13 cellular contexts compared by ENCODE assay signal in the genomic region with DNA sequence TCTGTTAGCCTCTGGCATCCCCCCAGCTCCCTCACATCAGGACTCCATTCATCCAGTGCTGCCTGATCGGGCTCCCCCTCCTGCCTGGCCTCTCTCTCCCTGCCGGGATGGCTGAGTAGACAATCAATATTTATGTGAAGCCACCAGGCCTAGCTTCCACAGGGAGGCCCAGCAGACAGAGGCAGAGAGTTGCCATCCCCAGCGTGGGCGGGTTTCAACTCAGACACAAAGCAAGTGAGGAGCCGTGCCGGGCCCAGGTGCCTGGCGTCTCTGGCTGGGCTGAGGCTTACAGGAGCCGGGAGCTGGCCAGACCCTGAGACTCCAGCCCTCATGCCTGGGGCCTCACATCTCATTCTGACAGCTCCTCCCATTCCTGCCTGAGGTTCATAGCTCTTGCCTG. TPM values are rescaled to one million over a fixed set of nuclear protein-coding genes. Genes with fewer than 3 reads are reported as not detected.
DNase-seq lines count a peak whose midpoint lies in the region; ATAC-seq and TF ChIP-seq lines count a peak whose summit lies in the region.
"Had no signal": no experiment of that assay in that cellular context is flagged by ENCODE, and none has a peak within 500 bp of the region (broad histone marks: within the 10 kb centered on the region; RNA-seq: fewer than 3 reads in every experiment).

No MANE protein-coding gene starts in this region.

- WGBS in sigmoid colon, 2 donors: 76 to 87% methylated on average over 8 of the region's 8 CpGs

- intact Hi-C loops in sigmoid colon (cut with DNase I): no loop called here

- H3K36me3 ChIP-seq in sigmoid colon (no peaks in the 10 kb centered on the region), brain microvascular endothelial cell (replicated peaks) (no peaks in the 10 kb centered on the region)
- H3K36me3 ChIP-seq: MG63 had no signal

- ATAC-seq in esophagus mucosa: no peak
- ATAC-seq in HG03196 (IDR thresholded peaks at IDR 0.05; ENCODE audit: unreplicated experiment): no peak

- no peaks in the 10 kb centered on the region for H3K9me3 ChIP-seq in sigmoid colon
- H3K9me3 ChIP-seq: MG63 had no signal

- no peak for TF ChIP-seq POLR2A in sigmoid colon (IDR thresholded peaks at IDR 0.05)

- H3K27ac ChIP-seq in sigmoid colon (peak overlapping the region; percentile 65 to 73 (median 66)), brain microvascular endothelial cell (no peak overlapping the region)
- H3K27ac ChIP-seq: 22Rv1 had no signal

- in situ Hi-C loops in brain microvascular endothelial cell (cut with HindIII; ENCODE audit: low pct_ligation_motif_present, low sequenced_read_pairs): no loop called here

- TF ChIP-seq EP300 in sigmoid colon (IDR thresholded peaks at IDR 0.05): no peak

- DNase-seq in NCI-H2107 treated with DMSO at 0.1 percent for 48 hours (lab: John Stamatoyannopoulos, UW; ENCODE audit: unreplicated experiment) (peak; percentile 48), NCI-H2107 (lab: John Stamatoyannopoulos, UW) (no peak), amygdala (lab: John Stamatoyannopoulos, UW) (peak in 34 of 56 donors; percentile 7 to 79 (median 27)), left kidney (ENCODE audit: low read depth, low spot score) (peak; percentile 94), sigmoid colon (peak; percentile 74), brain microvascular endothelial cell (no peak)
- DNase-seq: activated T-cell treated with anti-CD3 and anti-CD28 coated beads for 4 hours; MG63; stimulated activated naive CD4-positive, alpha-beta T cell; T1000 had no signal

- H3K4me3 ChIP-seq in sigmoid colon (no peak overlapping the region), brain microvascular endothelial cell (ENCODE audit: low read depth, low read length) (no peak overlapping the region)
- H3K4me3 ChIP-seq: MG63 had no signal

- TF ChIP-seq CTCF in sigmoid colon (IDR thresholded peaks at IDR 0.05) (no peak), brain microvascular endothelial cell (IDR thresholded peaks at IDR 0.05; ENCODE audit: low read depth, low read length, missing control alignments) (no peak)

- no peaks in the 10 kb centered on the region for H3K27me3 ChIP-seq in sigmoid colon
- H3K27me3 ChIP-seq in brain microvascular endothelial cell (replicated peaks): no peaks in the 10 kb centered on the region
- H3K27me3 ChIP-seq: MG63 had no signal

- H3K4me1 ChIP-seq in sigmoid colon: peaks cover 0 to 25% (median 22%) of the 10 kb centered on the region in 4 donors

RNA-seq across cellular contexts. Expression of a gene that starts 34.5 kb away (rescaled TPM):
- 100 to 1,000 TPM; 229 to 595 (median 347) TPM for total RNA-seq in sigmoid colon
- 10 to 100 TPM in 1 of 3 donors, 1 to 10 TPM in 2; 1.6 to 34.5 (median 4.2) TPM for polyA plus RNA-seq in sigmoid colon
- total RNA-seq in esophagus mucosa: 28.3 TPM

Comparison
In these comparisons a context has a peak if more than half of its experiments do, and no peak if none do; other contexts are left out.
1. DNase-seq: peak in NCI-H2107 treated with DMSO at 0.1 percent for 48 hours (single experiment), amygdala (34 of 56), left kidney (single experiment) and sigmoid colon (single experiment); none in NCI-H2107 (single experiment) and brain microvascular endothelial cell (single experiment).